ENCODE assay signal across 1 cellular context in the genomic region with DNA sequence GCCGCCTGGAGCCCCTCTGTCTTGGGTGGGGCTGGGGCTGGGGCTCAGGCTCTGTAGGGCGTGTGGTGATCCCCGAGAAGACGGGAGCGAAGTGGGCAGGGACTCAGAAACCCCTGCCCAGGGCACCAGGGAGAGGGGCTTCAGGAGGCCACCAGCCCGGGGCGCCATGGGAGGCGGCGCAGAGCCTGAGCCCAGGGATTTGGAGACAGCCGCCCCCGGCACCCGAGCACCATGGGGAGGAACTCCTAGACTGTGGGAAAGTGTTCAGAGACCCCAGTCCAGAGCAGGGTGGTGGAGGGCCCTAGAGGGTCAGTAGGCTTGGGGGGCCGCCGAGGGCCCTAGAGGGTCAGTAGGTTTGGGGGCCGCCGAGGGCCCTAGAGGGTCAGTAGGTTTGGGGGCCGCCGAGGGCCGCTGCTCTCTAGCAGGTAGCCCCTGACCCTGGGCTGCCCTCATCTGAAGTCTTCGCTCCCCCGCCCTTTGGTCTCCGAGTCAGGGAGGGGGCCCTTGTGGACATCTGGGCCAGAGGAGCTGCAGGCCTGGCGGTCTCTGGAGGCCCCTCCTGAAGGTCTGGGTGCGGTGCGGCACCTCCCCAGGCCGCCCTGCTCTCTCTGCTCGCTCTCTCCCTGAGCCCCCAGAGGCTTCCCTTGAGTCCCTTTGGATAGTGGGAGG.
TF ChIP-seq lines count a peak whose summit lies in the region.

No MANE protein-coding gene starts in this region.

TF ChIP-seq in endothelial cell of umbilical vein, 7 proteins besides CTCF, POLR2A, EP300 and RAD21:
- TF ChIP-seq, protein P1, sequence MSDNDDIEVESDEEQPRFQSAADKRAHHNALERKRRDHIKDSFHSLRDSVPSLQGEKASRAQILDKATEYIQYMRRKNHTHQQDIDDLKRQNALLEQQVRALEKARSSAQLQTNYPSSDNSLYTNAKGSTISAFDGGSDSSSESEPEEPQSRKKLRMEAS (IDR thresholded peaks at IDR 0.05; ENCODE audit: insufficient read depth, insufficient read length), result no peak
- TF ChIP-seq GATA2 (IDR thresholded peaks at IDR 0.05; ENCODE audit: insufficient read depth, insufficient read length, low read depth, low read length) (no peak), MYC (IDR thresholded peaks at IDR 0.05; ENCODE audit: low read depth, low read length) (no peak), JUN (IDR thresholded peaks at IDR 0.05; ENCODE audit: borderline replicate concordance, insufficient read depth, insufficient read length, low read depth) (no peak), POLR2AphosphoS5 (IDR thresholded peaks at IDR 0.05; ENCODE audit: insufficient read depth, low read depth, low read length) (no peak), FOS (IDR thresholded peaks at IDR 0.05; ENCODE audit: borderline replicate concordance, insufficient read depth, low read length) (no peak), EZH2 (IDR thresholded peaks at IDR 0.05; ENCODE audit: borderline replicate concordance, low read depth, low read length, severe bottlenecking) (no peak)
